ENCODE assay signal across 8 cellular contexts in genomic region chr1:7784492-7785071, GRCh38. TPM values are rescaled to one million over a fixed set of nuclear protein-coding genes. Genes with fewer than 3 reads are reported as not detected.
DNase-seq lines count a peak whose midpoint lies in the region; ATAC-seq, FAIRE-seq and TF ChIP-seq lines count a peak whose summit lies in the region.

No MANE protein-coding gene starts in this region.

- DNase-seq in effector memory CD8-positive, alpha-beta T cell: no peak
- DNase-seq in myocyte (ENCODE audit: low read depth): peak; percentile 30
- no peak for DNase-seq in H54 (ENCODE audit: insufficient read length, low spot score)
- DNase-seq in NCI-H2171 (lab: John Stamatoyannopoulos, UW): no peak
- no peak for DNase-seq in middle frontal gyrus (ENCODE audit: extremely low spot score, low spot score)

- peak overlapping the region in 1 of 2 donors; percentile 62 for H3K27ac Mint-ChIP-seq in effector memory CD8-positive, alpha-beta T cell

- H2AFZ ChIP-seq in ACC112 (ENCODE audit: low read length, unreplicated experiment): peak overlapping the region; percentile 57

- peak overlapping the region; percentile 0 to 55 for H3K4me3 Mint-ChIP-seq in effector memory CD8-positive, alpha-beta T cell

- peaks cover 15 to 20% of the 10 kb centered on the region in 2 donors for H3K4me1 Mint-ChIP-seq in effector memory CD8-positive, alpha-beta T cell (ENCODE audit: low read depth in 2 of 2)

- H3K79me2 ChIP-seq in ACC112 (ENCODE audit: control insufficient read depth, insufficient read depth, low read length, unreplicated experiment): no peaks in the 10 kb centered on the region

- H3K9me3 Mint-ChIP-seq in effector memory CD8-positive, alpha-beta T cell: no peaks in the 10 kb centered on the region

- no peaks in the 10 kb centered on the region for H3K27me3 Mint-ChIP-seq in effector memory CD8-positive, alpha-beta T cell

- H3K36me3 ChIP-seq in ACC112 (ENCODE audit: insufficient read depth, low read length) (peaks cover 22% of the 10 kb centered on the region), HUES64 (ENCODE audit: insufficient read depth, low read length) (peaks cover 57% of the 10 kb centered on the region)

- peaks cover 7% of the 10 kb centered on the region for H3K9me3 ChIP-seq in HUES64 (ENCODE audit: insufficient read depth, low read depth, low read length)

- peak overlapping the region; percentile 55; the same call in 1 of the 2 replicates for H3K9ac ChIP-seq in HUES64 (ENCODE audit: low read depth, low read length)

- H3K27me3 ChIP-seq in ACC112 (ENCODE audit: insufficient read depth, low read length) (no peaks in the 10 kb centered on the region), HUES64 (ENCODE audit: insufficient read depth, low read length) (peaks cover 8% of the 10 kb centered on the region)

- H3K4me1 ChIP-seq in ACC112 (ENCODE audit: control insufficient read depth, insufficient read depth, low read length, unreplicated experiment) (peaks cover 10% of the 10 kb centered on the region), HUES64 (ENCODE audit: insufficient read depth, low read length) (no peaks in the 10 kb centered on the region)

- H3K27ac ChIP-seq in ACC112 (ENCODE audit: low read depth, low read length) (peak overlapping the region; percentile 17; the same call in 1 of the 2 replicates), HUES64 (ENCODE audit: low read depth, low read length) (no peak overlapping the region)

- WGBS in HUES64: 47% methylated on average over 52 of the region's 52 CpGs

- H3K4me3 ChIP-seq in ACC112 (ENCODE audit: low read depth, low read length) (peak overlapping the region; percentile 90), HUES64 (ENCODE audit: low read length) (peak overlapping the region; percentile 51)

- no peak for TF ChIP-seq POLR2A in H54 (IDR thresholded peaks at IDR 0.05; ENCODE audit: low read depth, low read length)

- ATAC-seq in effector memory CD8-positive, alpha-beta T cell (replicated peaks): no peak
- ATAC-seq in GM21576 (IDR thresholded peaks at IDR 0.05; ENCODE audit: unreplicated experiment): no peak

- peaks cover 47% of the 10 kb centered on the region for H3K36me3 Mint-ChIP-seq in effector memory CD8-positive, alpha-beta T cell (ENCODE audit: insufficient read depth)

- FAIRE-seq in H54 (lab: Jason Lieb, UNC): no peak

RNA-seq across cellular contexts. Expression of gene PER3, which starts 0.5 kb away (rescaled TPM):
- 7.5 TPM for polyA plus RNA-seq in HUES64 (2013, experiment 1 of 2)
- 8.0 TPM for polyA plus RNA-seq in HUES64 (2013, experiment 2 of 2)
- total RNA-seq in myocyte: 7.2 and 9.0 TPM in 2 replicates
- 7.2 TPM for polyA plus RNA-seq in myocyte (2012)

RNA-seq across cellular contexts. Expression of gene VAMP3, which starts 13.5 kb away (rescaled TPM):
- polyA plus RNA-seq in HUES64 (2013, experiment 1 of 2): 39.9 TPM
- 49.4 TPM for polyA plus RNA-seq in HUES64 (2013, experiment 2 of 2)
- total RNA-seq in myocyte: 137 and 141 TPM in 2 replicates
- 110 TPM for polyA plus RNA-seq in myocyte (2012)
